8 cellular contexts compared by ENCODE assay signal in the genomic region with DNA sequence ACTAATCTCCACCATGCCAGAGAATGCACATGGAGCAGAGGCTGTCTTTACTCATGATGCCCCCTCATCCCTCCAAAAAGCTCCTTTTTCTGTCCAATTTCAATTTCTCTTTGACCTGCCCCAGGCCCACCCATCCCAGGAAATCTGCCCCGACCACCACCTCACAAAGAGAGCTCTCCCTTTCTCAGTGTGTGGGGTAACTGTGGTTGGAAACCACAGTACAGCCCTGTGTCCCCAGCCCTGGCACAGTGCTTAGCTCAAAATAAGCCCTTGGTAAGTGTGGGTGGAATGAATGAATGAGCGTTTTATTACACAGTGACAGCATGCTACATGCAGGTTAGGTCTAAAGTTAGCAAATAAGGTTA. TPM values are rescaled to one million over a fixed set of nuclear protein-coding genes. Genes with fewer than 3 reads are reported as not detected.
A peak's percentile ranks its signal among the peaks of the same experiment; 100 is the strongest.
DNase-seq lines count a peak whose midpoint lies in the region; ATAC-seq and TF ChIP-seq lines count a peak whose summit lies in the region.

No MANE protein-coding gene starts in this region.

- no TSS peak for BruUV-seq in IMR-90 (replicated peaks; lab: Mats Ljungman, UMichigan)

- H4K8ac ChIP-seq in IMR-90 (ENCODE audit: low read depth in 2 of 2, low read length in 2 of 2) = peak overlapping the region; percentile 31 to 95; a peak in 2 of 4 replicates

- POLR2A ChIA-PET in IMR-90 (lab: Charles Lee; ENCODE audit: unreplicated experiment) = no interaction called here
- POLR2A ChIA-PET in naive thymus-derived CD8-positive, alpha-beta T cell (lab: Charles Lee) = no interaction called here

- H2AK5ac ChIP-seq in IMR-90 (ENCODE audit: low read depth, low read length) = peak overlapping the region; percentile 31; the same call in 1 of the 2 replicates

- peaks cover 26 to 64% (median 56%) of the 10 kb centered on the region in 4 donors for H3K4me1 Mint-ChIP-seq in naive thymus-derived CD8-positive, alpha-beta T cell

- no peaks in the 10 kb centered on the region for H3K27me3 Mint-ChIP-seq in naive thymus-derived CD8-positive, alpha-beta T cell

- peak; percentile 19 for ATAC-seq in GM18508 (IDR thresholded peaks at IDR 0.05; ENCODE audit: insufficient read depth, unreplicated experiment)
- peak; percentile 12 for ATAC-seq in GM21619 (IDR thresholded peaks at IDR 0.05; ENCODE audit: unreplicated experiment)
- ATAC-seq in IMR-90 (ENCODE audit: low read depth) = no peak
- no peak for ATAC-seq in naive thymus-derived CD8-positive, alpha-beta T cell

- peak overlapping the region in 2 of 10 donors; percentile 2 to 64 for H3K4me3 Mint-ChIP-seq in naive thymus-derived CD8-positive, alpha-beta T cell

- no peak for TF ChIP-seq RAD21 in IMR-90 (IDR thresholded peaks at IDR 0.05; ENCODE audit: low read length)

- no peaks in the 10 kb centered on the region for H3K36me3 ChIP-seq in IMR-90 (ENCODE audit: control insufficient read depth, insufficient read depth, low read length)
- H3K36me3 ChIP-seq in left ventricle myocardium inferior = no peaks in the 10 kb centered on the region
- H3K36me3 ChIP-seq in HAP-1 (replicated peaks) = no peaks in the 10 kb centered on the region

- intact Hi-C loops in IMR-90 (cut with micrococcal nuclease) = loop anchor here (10.0 kb wide), 1 partner anchor 816 kb away; no protein-coding TSS in a partner anchor
- intact Hi-C loops in left ventricle myocardium inferior (cut with micrococcal nuclease) = no loop called here

- no peaks in the 10 kb centered on the region for H3K9me3 Mint-ChIP-seq in naive thymus-derived CD8-positive, alpha-beta T cell

- peak overlapping the region; percentile 93 for H2AK9ac ChIP-seq in IMR-90 (replicated peaks; ENCODE audit: low read depth, low read length, poor library complexity)

- TF ChIP-seq POLR2A in IMR-90 (IDR thresholded peaks at IDR 0.05; ENCODE audit: low read depth, low read length) = no peak

- H3K14ac ChIP-seq in IMR-90 (replicated peaks; ENCODE audit: low read depth, low read length) = peak overlapping the region; percentile 64

- H3K27ac Mint-ChIP-seq in naive thymus-derived CD8-positive, alpha-beta T cell = peak overlapping the region in 3 of 10 donors; percentile 30 to 50 (median 36)

- no peaks in the 10 kb centered on the region for H3K36me3 Mint-ChIP-seq in naive thymus-derived CD8-positive, alpha-beta T cell

- H3K27ac ChIP-seq in IMR-90 (ENCODE audit: insufficient read depth, low read length) (no peak overlapping the region), left ventricle myocardium inferior (replicated peaks) (peak overlapping the region; percentile 73)

- peaks cover 0 to 5% of the 10 kb centered on the region in 2 experiments; a peak in 1 of 4 replicates for H3K79me1 ChIP-seq in IMR-90 (ENCODE audit: low read depth in 1 of 2, low read length in 2 of 2)

- CTCF ChIA-PET in IMR-90 (lab: Yijun Ruan, JAX) = interaction anchor here (0.6 kb wide), 1 partner anchor 302 kb away, joined by 4 read pairs; no protein-coding TSS in a partner anchor

- TF ChIP-seq CTCF in IMR-90 (conservative IDR thresholded peaks at IDR 0.05; ENCODE audit: low read depth, low read length) (no peak), left ventricle myocardium inferior (IDR thresholded peaks at IDR 0.05; ENCODE audit: borderline replicate concordance) (no peak)

- H2BK20ac ChIP-seq in IMR-90 (ENCODE audit: low read depth, low read length) = peak overlapping the region; percentile 72; the same call in 1 of the 2 replicates

- peak overlapping the region; percentile 86 for H3K4ac ChIP-seq in IMR-90 (ENCODE audit: low read depth, low read length)

- dilution Hi-C loops in IMR-90 (cut with HindIII; ENCODE audit: low sequenced_read_pairs, unreplicated experiment) = no loop called here

- DNase-seq in IMR-90 (no peak), left ventricle myocardium inferior (no peak), NOMO-1 treated with dmso at 0.1 percent for 144 hours (lab: John Stamatoyannopoulos, UW; ENCODE audit: unreplicated experiment) (no peak), NCI-H1436 (lab: John Stamatoyannopoulos, UW) (no peak), HAP-1 (ENCODE audit: low spot score in 2 of 2) (no peak)
- no peak for DNase-seq in naive thymus-derived CD8-positive, alpha-beta T cell

- H3K27me3 ChIP-seq in IMR-90 (ENCODE audit: control insufficient read depth, insufficient read depth, low read length) (no peaks in the 10 kb centered on the region), left ventricle myocardium inferior (ENCODE audit: low read depth) (no peaks in the 10 kb centered on the region), HAP-1 (ENCODE audit: low read depth) (no peaks in the 10 kb centered on the region)

- H3K9me1 ChIP-seq in IMR-90 (ENCODE audit: insufficient read depth, low read length) = peaks cover 26% of the 10 kb centered on the region

- H4K91ac ChIP-seq in IMR-90 (ENCODE audit: insufficient read depth, low read depth, low read length) = peak overlapping the region; percentile 62; the same call in 1 of the 2 replicates

- WGBS in IMR-90 (ENCODE audit: extremely low coverage in 2 of 2, insufficient read length in 1 of 2), 2 experiments = no CpG with 5 or more reads among the region's 2 CpGs

- H3K23ac ChIP-seq in IMR-90 (ENCODE audit: low read depth, low read length) = no peak overlapping the region

- peak overlapping the region; percentile 37; the same call in 1 of the 2 replicates for H3K18ac ChIP-seq in IMR-90 (ENCODE audit: low read depth, low read length)

- H3K9me3 ChIP-seq in IMR-90 (ENCODE audit: control insufficient read depth, insufficient read depth, low read length) = peaks cover 2% of the 10 kb centered on the region; the same call in 1 of the 2 replicates
- no peaks in the 10 kb centered on the region for H3K9me3 ChIP-seq in left ventricle myocardium inferior (replicated peaks)
- H3K9me3 ChIP-seq in HAP-1 = no peaks in the 10 kb centered on the region

- peak overlapping the region; percentile 86 for H2AFZ ChIP-seq in IMR-90 (replicated peaks; ENCODE audit: low read length, poor library complexity)

- H3K9ac ChIP-seq in IMR-90 (ENCODE audit: low read depth, low read length) = no peak overlapping the region

- H4K20me1 ChIP-seq in IMR-90 (ENCODE audit: insufficient read depth, low read length) = no peaks in the 10 kb centered on the region

- no peak overlapping the region for H3K4me2 ChIP-seq in IMR-90 (ENCODE audit: low read depth, low read length)

- peak overlapping the region; percentile 18; the same call in 1 of the 2 replicates for H4K5ac ChIP-seq in IMR-90 (ENCODE audit: low read depth, low read length)

- in situ Hi-C loops in IMR-90 (cut with MboI; ENCODE audit: low sequenced_read_pairs) = no loop called here
- in situ Hi-C loops in HAP-1 (cut with MboI; ENCODE audit: low sequenced_read_pairs) = no loop called here

- H2BK120ac ChIP-seq in IMR-90 (ENCODE audit: low read depth, low read length) = peak overlapping the region; percentile 90

- no peak overlapping the region for H3K56ac ChIP-seq in IMR-90 (ENCODE audit: extremely low read depth, insufficient read depth, low read length)

- H3K4me1 ChIP-seq in IMR-90 (ENCODE audit: control insufficient read depth, insufficient read depth, low read length) = peaks cover 28% of the 10 kb centered on the region
- H3K4me1 ChIP-seq in left ventricle myocardium inferior = peaks cover 33% of the 10 kb centered on the region
- H3K4me1 ChIP-seq in HAP-1 = no peaks in the 10 kb centered on the region

- H3K4me3 ChIP-seq in IMR-90 (ENCODE audit: insufficient read depth, low read depth, low read length) (no peak overlapping the region), left ventricle myocardium inferior (no peak overlapping the region), HAP-1 (no peak overlapping the region)

- peak overlapping the region; percentile 72 for H2BK5ac ChIP-seq in IMR-90 (ENCODE audit: low read depth, low read length, poor library complexity, severe bottlenecking)

- H2BK15ac ChIP-seq in IMR-90 (ENCODE audit: low read depth, low read length) = peak overlapping the region; percentile 77; the same call in 2 of the 3 replicates

TF ChIP-seq in IMR-90, 13 proteins besides CTCF, POLR2A, EP300 and RAD21:
- TF ChIP-seq RFX5 (IDR thresholded peaks at IDR 0.05; ENCODE audit: low read depth, low read length) (no peak), BHLHE40 (IDR thresholded peaks at IDR 0.05; ENCODE audit: low read depth, low read length) (no peak)

RNA-seq across cellular contexts. Expression of gene CAB39, which starts 43.7 kb away (rescaled TPM):
- total RNA-seq in IMR-90 (2012; rRNA removed) (71.7 and 95.3 TPM in 2 replicates), left ventricle myocardium inferior (92.2 TPM)
- 31.3 and 38.2 TPM in 2 replicates for polyA plus RNA-seq in IMR-90 (2012; rRNA removed)
- polyA plus RNA-seq in IMR-90 (2012; cell fraction: cytosol; rRNA removed) = 5.8 and 13.0 TPM in 2 replicates
- polyA plus RNA-seq in IMR-90 (2012; cell fraction: nucleus; rRNA removed; ENCODE audit: low replicate concordance) = 6.4 and 42.5 TPM in 2 replicates
- total RNA-seq in naive thymus-derived CD8-positive, alpha-beta T cell = 100 to 1,000 TPM in 1 of 2 experiments, 10 to 100 TPM in 1; 95.5 to 107 TPM
- 10 to 100 TPM; 62.5 to 81.5 (median 67.1) TPM for polyA plus RNA-seq in naive thymus-derived CD8-positive, alpha-beta T cell

Comparison
In these comparisons a context has a peak if more than half of its experiments do, and no peak if none do; other contexts are left out.
1. ATAC-seq: peak in GM18508 (single experiment) and GM21619 (single experiment); none in IMR-90 (single experiment) and naive thymus-derived CD8-positive, alpha-beta T cell (0 of 2).